In the genomic region with DNA sequence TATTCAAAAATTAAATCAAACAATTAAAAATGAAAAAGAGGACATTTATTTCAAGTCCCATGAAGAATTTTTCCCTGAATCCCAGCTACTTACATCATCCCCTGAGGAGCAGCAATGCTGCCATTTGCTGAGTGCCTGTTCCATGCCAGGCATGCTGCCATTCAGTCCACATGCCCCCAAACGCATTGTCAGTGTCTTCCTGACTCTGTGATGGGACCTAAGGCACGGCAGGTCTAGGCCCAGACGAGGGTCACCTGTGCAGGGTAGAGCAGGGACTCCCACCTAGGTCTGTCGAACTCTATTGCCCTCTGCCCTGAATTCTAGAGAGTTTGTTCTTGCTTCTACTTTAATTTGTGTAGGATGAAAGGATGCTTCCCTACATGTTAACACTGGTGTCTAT, we compare ENCODE assay signal across 16 cellular contexts.
A peak's percentile ranks its signal among the peaks of the same experiment; 100 is the strongest.
DNase-seq lines count a peak whose midpoint lies in the region; ATAC-seq and TF ChIP-seq lines count a peak whose summit lies in the region.
"Had no signal": no experiment of that assay in that cellular context is flagged by ENCODE, and none has a peak within 500 bp of the region (broad histone marks: within the 10 kb centered on the region; RNA-seq: fewer than 3 reads in every experiment).

No MANE protein-coding gene starts in this region.

- H3K4me3 ChIP-seq in OCI-LY3 (ENCODE audit: low read length): no peak overlapping the region

- no peaks in the 10 kb centered on the region for H3K9me3 ChIP-seq in OCI-LY3 (ENCODE audit: insufficient read depth, low read length)
- H3K9me3 ChIP-seq: Peyer's patch had no signal

- TF ChIP-seq CTCF in OCI-LY3 (IDR thresholded peaks at IDR 0.05; ENCODE audit: low read depth, low read length): no peak

- peak overlapping the region; percentile 59; the same call in 1 of the 2 replicates for H3K4me2 ChIP-seq in OCI-LY3 (ENCODE audit: low read length)

- H3K27me3 Mint-ChIP-seq in activated naive CD8-positive, alpha-beta T cell treated with anti-CD3 and anti-CD28 coated beads, Interleukin-2, amount 50 U/mL, for 24 hours: no peaks in the 10 kb centered on the region
- H3K27me3 Mint-ChIP-seq: naive B cell had no signal

- H3K27ac ChIP-seq in OCI-LY3 (ENCODE audit: low read length): no peak overlapping the region

- H3K36me3 Mint-ChIP-seq in activated naive CD8-positive, alpha-beta T cell treated with anti-CD3 and anti-CD28 coated beads, Interleukin-2, amount 50 U/mL, for 24 hours (ENCODE audit: low read depth): peaks cover 59% of the 10 kb centered on the region
- H3K36me3 Mint-ChIP-seq in stimulated activated effector memory CD8-positive, alpha-beta T cell treated with anti-CD3 and anti-CD28 coated beads, Interleukin-12 subunit alpha, Interleukin-12 subunit beta, amount 100 ng/mL, for 72 hours: peaks cover 94% of the 10 kb centered on the region

- H2AFZ ChIP-seq in OCI-LY3 (ENCODE audit: low read depth, low read length): no peak overlapping the region

- H3K79me2 ChIP-seq in OCI-LY3 (ENCODE audit: low read length): peaks cover under 1% of the 10 kb centered on the region; the same call in 1 of the 2 replicates

- H3K27ac Mint-ChIP-seq in activated naive CD8-positive, alpha-beta T cell treated with anti-CD3 and anti-CD28 coated beads, Interleukin-2, amount 50 U/mL, for 24 hours: peak overlapping the region; percentile 98
- peak overlapping the region; percentile 95 for H3K27ac Mint-ChIP-seq in stimulated activated effector memory CD8-positive, alpha-beta T cell treated with anti-CD3 and anti-CD28 coated beads, Interleukin-12 subunit alpha, Interleukin-12 subunit beta, amount 100 ng/mL, for 72 hours

- no peak overlapping the region for H3K9ac ChIP-seq in OCI-LY3 (ENCODE audit: low read length)

- DNase-seq in activated T-cell treated with anti-CD3 and anti-CD28 coated beads, Interleukin-2, amount 50 U/mL, for 1 hour: peak; percentile 13
- no peak for DNase-seq in activated T-cell treated with anti-CD3 and anti-CD28 coated beads for 4 hours
- DNase-seq in activated naive CD8-positive, alpha-beta T cell treated with anti-CD3 and anti-CD28 coated beads, Interleukin-2, amount 50 U/mL, for 24 hours: no peak
- no peak for DNase-seq in stimulated activated effector memory CD8-positive, alpha-beta T cell treated with anti-CD3 and anti-CD28 coated beads, Interleukin-12 subunit alpha, Interleukin-12 subunit beta, amount 100 ng/mL, for 72 hours (ENCODE audit: low spot score in 2 of 2)
- no peak for DNase-seq in SKM-1 (lab: John Stamatoyannopoulos, UW; ENCODE audit: unreplicated experiment)
- DNase-seq: activated effector memory CD4-positive, alpha-beta T cell treated with anti-CD3 and anti-CD28 coated beads, Interleukin-2, amount 50 U/mL, for 16 hours; foreskin fibroblast; naive B cell; NCI-H2029 treated with DMSO at 0.1 percent for 48 hours; NCI-H526; retina; SW 1271 had no signal

- H3K4me1 Mint-ChIP-seq in activated naive CD8-positive, alpha-beta T cell treated with anti-CD3 and anti-CD28 coated beads, Interleukin-2, amount 50 U/mL, for 24 hours: peaks cover 97% of the 10 kb centered on the region
- peaks cover 97% of the 10 kb centered on the region for H3K4me1 Mint-ChIP-seq in stimulated activated effector memory CD8-positive, alpha-beta T cell treated with anti-CD3 and anti-CD28 coated beads, Interleukin-12 subunit alpha, Interleukin-12 subunit beta, amount 100 ng/mL, for 72 hours

- no peaks in the 10 kb centered on the region for H3K27me3 ChIP-seq in OCI-LY3 (ENCODE audit: low read depth, low read length)
- H3K27me3 ChIP-seq: Peyer's patch had no signal

- peak overlapping the region; percentile 42 for H3K4me3 Mint-ChIP-seq in activated naive CD8-positive, alpha-beta T cell treated with anti-CD3 and anti-CD28 coated beads, Interleukin-2, amount 50 U/mL, for 24 hours
- H3K4me3 Mint-ChIP-seq in stimulated activated effector memory CD8-positive, alpha-beta T cell treated with anti-CD3 and anti-CD28 coated beads, Interleukin-12 subunit alpha, Interleukin-12 subunit beta, amount 100 ng/mL, for 72 hours: peak overlapping the region; percentile 68

- H3K36me3 ChIP-seq in OCI-LY3 (replicated peaks; ENCODE audit: low read depth, low read length): peaks cover 3% of the 10 kb centered on the region
- H3K36me3 ChIP-seq: Peyer's patch had no signal

- ATAC-seq in activated naive CD8-positive, alpha-beta T cell treated with anti-CD3 and anti-CD28 coated beads, Interleukin-2, amount 50 U/mL, for 24 hours: no peak
- no peak for ATAC-seq in stimulated activated effector memory CD8-positive, alpha-beta T cell treated with anti-CD3 and anti-CD28 coated beads, Interleukin-12 subunit alpha, Interleukin-12 subunit beta, amount 100 ng/mL, for 72 hours
- ATAC-seq in GM19351 (IDR thresholded peaks at IDR 0.05; ENCODE audit: unreplicated experiment) (no peak), HG02885 (IDR thresholded peaks at IDR 0.05; ENCODE audit: poor library complexity, unreplicated experiment) (no peak)

- peaks cover 13% of the 10 kb centered on the region; the same call in 1 of the 2 replicates for H4K20me1 ChIP-seq in OCI-LY3 (ENCODE audit: insufficient read depth, low read length)

- peaks cover 37% of the 10 kb centered on the region for H3K4me1 ChIP-seq in OCI-LY3 (ENCODE audit: low read length)

- peaks cover 9% of the 10 kb centered on the region for H3K9me3 Mint-ChIP-seq in activated naive CD8-positive, alpha-beta T cell treated with anti-CD3 and anti-CD28 coated beads, Interleukin-2, amount 50 U/mL, for 24 hours
- H3K9me3 Mint-ChIP-seq in stimulated activated effector memory CD8-positive, alpha-beta T cell treated with anti-CD3 and anti-CD28 coated beads, Interleukin-12 subunit alpha, Interleukin-12 subunit beta, amount 100 ng/mL, for 72 hours: peaks cover 2% of the 10 kb centered on the region
